9 cellular contexts compared by ENCODE assay signal in the genomic region with DNA sequence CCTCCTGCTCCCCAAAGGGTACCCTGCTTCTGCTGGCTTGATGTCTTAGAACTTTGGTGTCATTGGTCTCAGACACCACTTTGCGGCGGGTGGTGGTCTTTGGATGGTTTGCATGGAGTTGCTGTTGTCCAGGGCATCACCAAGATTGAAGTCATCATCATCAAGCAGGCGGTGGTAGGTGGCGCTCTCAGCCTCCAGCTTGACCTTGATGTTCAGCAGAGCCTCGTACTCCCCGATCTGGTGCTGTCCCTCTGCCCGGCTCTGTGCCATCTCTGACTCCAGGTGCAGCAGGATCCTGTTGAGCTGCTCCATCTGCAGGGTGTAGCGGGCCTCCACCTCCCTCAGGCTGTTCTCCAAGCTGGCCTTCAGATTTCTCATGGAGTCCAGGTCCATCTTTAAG. TPM values are rescaled to one million over a fixed set of nuclear protein-coding genes. Genes with fewer than 3 reads are reported as not detected.
DNase-seq lines count a peak whose midpoint lies in the region; ATAC-seq, FAIRE-seq and TF ChIP-seq lines count a peak whose summit lies in the region.
"Not testable (repeated sequence)": the region's sequence is repeated elsewhere in the genome, so short reads cannot be mapped to it uniquely, and the experiment has no call there.
"Had no signal": no experiment of that assay in that cellular context is flagged by ENCODE, and none has a peak within 500 bp of the region (broad histone marks: within the 10 kb centered on the region; RNA-seq: fewer than 3 reads in every experiment).

No MANE protein-coding gene starts in this region.

- TF ChIP-seq EP300 in GM12878 (IDR thresholded peaks at IDR 0.05; ENCODE audit: borderline replicate concordance in 1 of 2, control insufficient read depth in 1 of 2, low read depth in 2 of 2, low read length in 2 of 2): not testable (repeated sequence)

- peak; percentile 30; the same call in 1 of the 2 replicates for TF ChIP-seq RAD21 in GM12878 (IDR thresholded peaks at IDR 0.05; ENCODE audit: insufficient read depth, low read depth, low read length)

- peaks cover 21% of the 10 kb centered on the region for H3K4me1 ChIP-seq in Loucy (ENCODE audit: insufficient read depth, low read length, poor library complexity, severe bottlenecking)
- H3K4me1 ChIP-seq in OCI-LY7 (ENCODE audit: insufficient read depth, low read length, poor library complexity, severe bottlenecking); GM12878 (ENCODE audit: control insufficient read depth, insufficient read depth, low read length); kidney (ENCODE audit: control insufficient read depth in 1 of 2, insufficient read depth in 1 of 2, low read depth in 1 of 2, low read length in 2 of 2): not testable (repeated sequence)

- SMC1A ChIA-PET in GM12878 (lab: Charles Lee; ENCODE audit: uncharacterized antibody, unreplicated experiment): interaction anchor here (0.8 to 2.1 kb wide), 3 partner anchors 11 to 116 kb away, joined by 3 to 6 read pairs (median 5); no protein-coding TSS in a partner anchor

- H4K20me1 ChIP-seq in Loucy (ENCODE audit: insufficient read depth, low read length, poor library complexity, severe bottlenecking); OCI-LY7 (ENCODE audit: insufficient read depth, low read length); GM12878 (ENCODE audit: control insufficient read depth, insufficient read depth): not testable (repeated sequence)

- H3K9ac ChIP-seq in Loucy (ENCODE audit: low read depth, low read length, poor library complexity, severe bottlenecking); GM12878 (ENCODE audit: control insufficient read depth, insufficient read depth, low read length); kidney (ENCODE audit: low read length in 2 of 2): not testable (repeated sequence)

- intact Hi-C loops in OCI-LY7 (cut with micrococcal nuclease; ENCODE audit: unreplicated experiment); GM12878 (cut with micrococcal nuclease; ENCODE audit: unreplicated experiment); kidney (cut with DNase I): not testable (repeated sequence)

- not testable (repeated sequence) for H3K9me2 ChIP-seq in Loucy (replicated peaks; ENCODE audit: low read depth, low read length); OCI-LY7 (ENCODE audit: insufficient read depth, low read length)

- not testable (repeated sequence) for H3F3A ChIP-seq in Loucy (ENCODE audit: low read depth)

- POLR2A ChIA-PET in OCI-LY7 (lab: Charles Lee); GM12878 (lab: Charles Lee): not testable (repeated sequence)

- RAD21 ChIA-PET in GM12878 (lab: Charles Lee; ENCODE audit: unreplicated experiment): not testable (repeated sequence)

- 30% methylated on average over 8 of the region's 8 CpGs for WGBS in GM12878 (ENCODE audit: insufficient coverage, insufficient replicate concordance, low lambda C conversion rate, missing lambda C conversion rate)

- not testable (repeated sequence) for H3K9me3 ChIP-seq in Loucy (ENCODE audit: insufficient read depth, low read depth, low read length); OCI-LY7 (ENCODE audit: low read length); GM12878 (replicated peaks; ENCODE audit: control insufficient read depth, insufficient read depth, low read length); kidney (ENCODE audit: control insufficient read depth in 1 of 2, low read length in 2 of 2)

- H3K27me3 ChIP-seq in Loucy (ENCODE audit: insufficient read depth, low read length, poor library complexity, severe bottlenecking); GM12878 (replicated peaks in 1 of 2; ENCODE audit: control insufficient read depth in 2 of 2, insufficient read depth in 2 of 2, low read length in 1 of 2): not testable (repeated sequence)

- not testable (repeated sequence) for H3K27ac ChIP-seq in OCI-LY7 (ENCODE audit: low read depth, low read length, poor library complexity, severe bottlenecking); GM12878 (ENCODE audit: control insufficient read depth, insufficient read depth); kidney (ENCODE audit: low read depth in 2 of 2, low read length in 2 of 2)

- not testable (repeated sequence) for ATAC-seq in GM12878

- not testable (repeated sequence) for H3K36me3 ChIP-seq in Loucy (ENCODE audit: insufficient read depth, low read length); OCI-LY7 (ENCODE audit: insufficient read depth, low read length); GM12878 (ENCODE audit: control insufficient read depth in 2 of 2, insufficient read depth in 2 of 2, low read length in 1 of 2); kidney (ENCODE audit: control insufficient read depth in 1 of 2, insufficient read depth in 2 of 2, low read length in 2 of 2)

- in situ Hi-C loops in GM12878 (cut with MboI): loop anchor here (5.0 kb wide), 1 partner anchor 111 kb away; no protein-coding TSS in a partner anchor

- not testable (repeated sequence) for DNase-seq in GM10266 (ENCODE audit: extremely low spot score); OCI-LY7 (ENCODE audit: low spot score); GM12878 (ENCODE audit: low read depth, low spot score)
- peak; percentile 42 for DNase-seq in kidney

- H3K79me2 ChIP-seq in Loucy (ENCODE audit: insufficient read depth, low read length); OCI-LY7 (ENCODE audit: insufficient read depth, low read depth, low read length); GM12878 (ENCODE audit: control insufficient read depth, insufficient read depth, low read length): not testable (repeated sequence)

- not testable (repeated sequence) for H2AFZ ChIP-seq in Loucy (ENCODE audit: low read length); OCI-LY7 (ENCODE audit: low read length); GM12878 (ENCODE audit: control insufficient read depth, low read depth, low read length)

- BruUV-seq in OCI-LY7 (replicated peaks; lab: Mats Ljungman, UMichigan); GM12878 (replicated peaks; lab: Mats Ljungman, UMichigan): not testable (repeated sequence)

- not testable (repeated sequence) for TF ChIP-seq POLR2A in GM12878 (IDR thresholded peaks at IDR 0.05; ENCODE audit: low read depth, low read length)

- TF ChIP-seq CTCF in GM10266 (IDR thresholded peaks at IDR 0.05; ENCODE audit: control insufficient read depth, insufficient read depth, low read depth, missing control alignments) (peak; percentile 32), GM12873 (IDR thresholded peaks at IDR 0.05; ENCODE audit: insufficient read depth, low read depth, low read length, missing control alignments) (peak; percentile 24), Loucy (conservative IDR thresholded peaks at IDR 0.05; ENCODE audit: low read length) (peak; percentile 28), OCI-LY7 (conservative IDR thresholded peaks at IDR 0.05; ENCODE audit: low read length) (peak; percentile 33), GM12878 (IDR thresholded peaks at IDR 0.05 in 2 of 3, conservative IDR thresholded peaks at IDR 0.05 in 1 of 3; ENCODE audit: control insufficient read depth in 2 of 3, extremely low read depth in 1 of 3, insufficient read depth in 1 of 3, low read depth in 3 of 3, low read length in 3 of 3) (peak in 2 of 3 experiments; percentile 9 to 19; a peak in 3 of 6 replicates)
- TF ChIP-seq CTCF in kidney (IDR thresholded peaks at IDR 0.05; ENCODE audit: borderline replicate concordance, extremely low read depth, insufficient read depth): not testable (repeated sequence)

- CTCF ChIA-PET in OCI-LY7 (lab: Charles Lee; ENCODE audit: unreplicated experiment): not testable (repeated sequence)
- CTCF ChIA-PET in GM12878 (lab: Yijun Ruan, JAX): interaction anchor here (0.8 to 5.9 kb wide), 4 partner anchors 12 to 117 kb away, joined by 3 to 35 read pairs (median 10); no protein-coding TSS in a partner anchor

- not testable (repeated sequence) for H3K4me3 ChIP-seq in Loucy (ENCODE audit: low read length, poor library complexity, severe bottlenecking); OCI-LY7 (ENCODE audit: low read depth, low read length, poor library complexity, severe bottlenecking); GM12878; kidney (ENCODE audit: low read length in 2 of 2)

- FAIRE-seq in GM12878 (lab: Jason Lieb, UNC); kidney (lab: Jason Lieb, UNC): not testable (repeated sequence)

- H3K4me2 ChIP-seq in Loucy (ENCODE audit: low read depth, low read length, poor library complexity, severe bottlenecking); OCI-LY7 (ENCODE audit: low read length); GM12878 (ENCODE audit: control insufficient read depth, insufficient read depth): not testable (repeated sequence)

RNA-seq across cellular contexts. Expression of gene PPP1R1C, which starts 24.5 kb away (rescaled TPM):
- total RNA-seq in OCI-LY7 (2014; rRNA removed; shearing (Covaris generic)): not detected in 2 replicates
- total RNA-seq in OCI-LY7 (2022) (not detected in 2 replicates), GM12878 (2014; rRNA removed) (0.11 TPM in 1 of 2 replicates, not detected in the other), GM12878 (2014; rRNA removed; fragmentation: Illumina TruSeq; extraction: Trizol) (not detected in 2 replicates), GM12878 (2021) (not detected in 2 replicates), kidney (2.5 TPM)
- not detected in 2 replicates for total RNA-seq in GM12878 (2013; cell fraction: nucleolus; rRNA removed)
- not detected for polyA plus RNA-seq in GM12878 (2011; ENCODE audit: low read depth)
- polyA plus RNA-seq in GM12878 (2011; rRNA removed) (not detected in 2 replicates), GM12878 (2014; fragmentation: Illumina TruSeq; extraction: Trizol) (not detected in 2 replicates), GM12878 (2014; fragmentation: Nextera tagmentation; extraction: Ambion mirVana) (not detected), GM12878 (2014; rRNA removed) (not detected in 2 replicates), GM12878 (2016; fragmentation: Nextera tagmentation; extraction: Ambion mirVana) (not detected), kidney (ENCODE audit: insufficient read depth, low read depth, low replicate concordance) (2.5 TPM)
- polyA plus RNA-seq in GM12878 (2011; cell fraction: cytosol; rRNA removed): not detected in 2 replicates
- not detected in 2 replicates for polyA plus RNA-seq in GM12878 (2011; cell fraction: nucleus; rRNA removed)
- not detected in 2 replicates for polyA plus RNA-seq in GM12878 (2012)
- polyA minus RNA-seq in GM12878 (2011; rRNA and poly(A)+ RNA removed): not detected in 2 replicates
- not detected in 2 replicates for polyA minus RNA-seq in GM12878 (2011; cell fraction: cytosol; rRNA and poly(A)+ RNA removed)
- polyA minus RNA-seq in GM12878 (2011; cell fraction: nucleus; rRNA and poly(A)+ RNA removed): not detected in 2 replicates
- total RNA-seq: CD4-positive, CD25-positive, alpha-beta regulatory T cell; CD8-positive, alpha-beta memory T cell; HT-29 had no signal
- polyA plus RNA-seq: CD4-positive, CD25-positive, alpha-beta regulatory T cell; CD8-positive, alpha-beta memory T cell had no signal
